ENCODE assay signal across 8 cellular contexts in genomic region chr7:30595461-30596042, GRCh38. TPM values are rescaled to one million over a fixed set of nuclear protein-coding genes. Genes with fewer than 3 reads are reported as not detected.
DNase-seq lines count a peak whose midpoint lies in the region; ATAC-seq, FAIRE-seq and TF ChIP-seq lines count a peak whose summit lies in the region.

No MANE protein-coding gene starts in this region.

- H3K9me1 ChIP-seq in K562 (ENCODE audit: control insufficient read depth, insufficient read depth, low read length), result no peaks in the 10 kb centered on the region

- no peak for TF ChIP-seq EP300 in K562 (IDR thresholded peaks at IDR 0.05; ENCODE audit: low read length)
- no peak for TF ChIP-seq EP300 in transverse colon (IDR thresholded peaks at IDR 0.05; ENCODE audit: low read depth)

- H3K36me3 ChIP-seq in KMS-11 (ENCODE audit: insufficient read depth) (peaks cover 10% of the 10 kb centered on the region; the same call in 1 of the 2 replicates), K562 (ENCODE audit: control insufficient read depth, insufficient read depth, low read length) (peaks cover 45% of the 10 kb centered on the region), transverse colon (peaks cover 0 to 14% (median 4%) of the 10 kb centered on the region in 4 donors)

- peak overlapping the region; percentile 86 for H3K9ac ChIP-seq in KMS-11
- H3K9ac ChIP-seq in K562 (ENCODE audit: insufficient read depth in 1 of 2, low read depth in 2 of 2, low read length in 2 of 2), result peak overlapping the region; percentile 98 to 99

- H3K4me1 ChIP-seq in KMS-11 (ENCODE audit: low read depth, poor library complexity, severe bottlenecking) (peaks cover 30% of the 10 kb centered on the region), K562 (replicated peaks in 1 of 2; ENCODE audit: control insufficient read depth in 2 of 2, insufficient read depth in 2 of 2, low read length in 2 of 2) (no peaks in the 10 kb centered on the region; a peak in 1 of 5 replicates), transverse colon (peaks cover 6 to 30% (median 27%) of the 10 kb centered on the region in 4 donors)

- H3K79me2 ChIP-seq in KMS-11 (ENCODE audit: insufficient read depth, low read depth) (peaks cover 86% of the 10 kb centered on the region), K562 (ENCODE audit: control insufficient read depth, insufficient read depth, low read length) (peaks cover 92% of the 10 kb centered on the region)

- TF ChIP-seq RAD21 in K562 (CRISPR knock-in tag; conservative IDR thresholded peaks at IDR 0.05 in 1 of 2, IDR thresholded peaks at IDR 0.05 in 1 of 2), result no peak

- peak overlapping the region; percentile 92; the same call in 1 of the 2 replicates for H2AFZ ChIP-seq in KMS-11 (ENCODE audit: low read depth)
- H2AFZ ChIP-seq in K562 (ENCODE audit: low read depth, low read length), result no peak overlapping the region

- ATAC-seq in K562 (peak; percentile 0; the same call in 2 of the 3 replicates), GM19328 (IDR thresholded peaks at IDR 0.05; ENCODE audit: unreplicated experiment) (no peak)

- intact Hi-C loops in K562 (cut with micrococcal nuclease) (no loop called here), lower leg skin (cut with DNase I; ENCODE audit: low total_unique reads) (no loop called here), transverse colon (cut with DNase I; ENCODE audit: low total_unique reads) (no loop called here)

- BruUV-seq in K562 (replicated peaks; lab: Mats Ljungman, UMichigan), result TSS peak; percentile 40

- H3K4me2 ChIP-seq in KMS-11 (peak overlapping the region; percentile 93), K562 (ENCODE audit: insufficient read depth, low read length) (peak overlapping the region; percentile 97)

- H3K27ac ChIP-seq in KMS-11 (peak overlapping the region; percentile 90), K562 (ENCODE audit: extremely low read depth, low read depth, low read length) (peak overlapping the region; percentile 90), transverse colon (peak overlapping the region; percentile 92 to 97 (median 94))

- DNase-seq in Daoy (ENCODE audit: low read depth) (peak; percentile 16), K562 (ENCODE audit: extremely low read depth in 1 of 4, low spot score in 3 of 4) (peak in 1 of 4 experiments; percentile 26), lower leg skin (ENCODE audit: low spot score in 2 of 2) (no peak), transverse colon (no peak), AML-193 (lab: John Stamatoyannopoulos, UW) (no peak), GM13976 (ENCODE audit: low spot score) (no peak)

- TF ChIP-seq CTCF in KMS-11 (conservative IDR thresholded peaks at IDR 0.05; ENCODE audit: low read depth, low read length) (no peak), K562 (IDR thresholded peaks at IDR 0.05 in 2 of 3, conservative IDR thresholded peaks at IDR 0.05 in 1 of 3; ENCODE audit: insufficient read depth in 2 of 3, low read depth in 1 of 3, low read length in 3 of 3) (no peak), lower leg skin (IDR thresholded peaks at IDR 0.05) (no peak), transverse colon (IDR thresholded peaks at IDR 0.05) (no peak), GM13976 (IDR thresholded peaks at IDR 0.05; ENCODE audit: borderline replicate concordance, control extremely low read depth, extremely low read depth, insufficient read depth, missing control alignments) (no peak)

- H3K27me3 ChIP-seq in KMS-11 (ENCODE audit: insufficient read depth, low read depth) (no peaks in the 10 kb centered on the region), K562 (ENCODE audit: control insufficient read depth in 2 of 2, insufficient read depth in 2 of 2, low read length in 2 of 2) (no peaks in the 10 kb centered on the region), transverse colon (no peaks in the 10 kb centered on the region)

- no peak for FAIRE-seq in K562 (lab: Jason Lieb, UNC)

- no peak for TF ChIP-seq POLR2A in K562 (conservative IDR thresholded peaks at IDR 0.05)
- TF ChIP-seq POLR2A in lower leg skin (IDR thresholded peaks at IDR 0.05), result no peak
- no peak for TF ChIP-seq POLR2A in transverse colon (IDR thresholded peaks at IDR 0.05)

- peaks cover 11% of the 10 kb centered on the region for H4K20me1 ChIP-seq in KMS-11 (ENCODE audit: insufficient read depth)
- H4K20me1 ChIP-seq in K562 (replicated peaks; ENCODE audit: control insufficient read depth, insufficient read depth, low read length), result peaks cover 20% of the 10 kb centered on the region

- POLR2A ChIA-PET in K562 (lab: Yijun Ruan, JAX), result interaction anchor here (1.4 to 2.1 kb wide), 2 partner anchors 10 to 26 kb away, joined by 3 to 13 read pairs; no protein-coding TSS in a partner anchor

- no peaks in the 10 kb centered on the region for H3K9me3 ChIP-seq in K562 (replicated peaks; ENCODE audit: control insufficient read depth, insufficient read depth, low read depth, low read length)
- H3K9me3 ChIP-seq in transverse colon, result no peaks in the 10 kb centered on the region

- CTCF ChIA-PET in K562 (lab: Yijun Ruan, JAX; ENCODE audit: low intra/inter-chr PET ratio), result no interaction called here

- in situ Hi-C loops in K562 (cut with MboI), result no loop called here
- in situ Hi-C loops in transverse colon (cut with MboI; ENCODE audit: low pct_ligation_motif_present in 1 of 4, low pct_unique_long_range_greater_than_20kb in 1 of 4, low sequenced_read_pairs in 3 of 4), result no loop called here
- in situ Hi-C loops in GM13976 (cut with MboI; ENCODE audit: low sequenced_read_pairs, unreplicated experiment), result no loop called here

- WGBS in K562 (ENCODE audit: insufficient coverage, low coverage, missing lambda C conversion rate), result 0% methylated on average over 11 of the region's 11 CpGs
- WGBS in lower leg skin, 2 donors, result 1% methylated on average over 11 of the region's 11 CpGs
- 0 to 2% methylated on average over 9 to 11 of the region's 11 CpGs for WGBS in transverse colon (ENCODE audit: low coverage in 1 of 2), 2 donors

- peak overlapping the region; percentile 57 for H3K4me3 ChIP-seq in KMS-11 (IDR thresholded peaks at IDR 0.05; ENCODE audit: insufficient read depth, low read depth, low read length)
- peak overlapping the region; percentile 96 for H3K4me3 ChIP-seq in K562
- peak overlapping the region; percentile 100 for H3K4me3 ChIP-seq in lower leg skin (ENCODE audit: low read depth, poor library complexity, severe bottlenecking)
- peak overlapping the region; percentile 73 to 99 (median 82) for H3K4me3 ChIP-seq in transverse colon

TF ChIP-seq in K562, 482 proteins besides CTCF, POLR2A, EP300 and RAD21 (continues in another document):
- TF ChIP-seq, protein P1, sequence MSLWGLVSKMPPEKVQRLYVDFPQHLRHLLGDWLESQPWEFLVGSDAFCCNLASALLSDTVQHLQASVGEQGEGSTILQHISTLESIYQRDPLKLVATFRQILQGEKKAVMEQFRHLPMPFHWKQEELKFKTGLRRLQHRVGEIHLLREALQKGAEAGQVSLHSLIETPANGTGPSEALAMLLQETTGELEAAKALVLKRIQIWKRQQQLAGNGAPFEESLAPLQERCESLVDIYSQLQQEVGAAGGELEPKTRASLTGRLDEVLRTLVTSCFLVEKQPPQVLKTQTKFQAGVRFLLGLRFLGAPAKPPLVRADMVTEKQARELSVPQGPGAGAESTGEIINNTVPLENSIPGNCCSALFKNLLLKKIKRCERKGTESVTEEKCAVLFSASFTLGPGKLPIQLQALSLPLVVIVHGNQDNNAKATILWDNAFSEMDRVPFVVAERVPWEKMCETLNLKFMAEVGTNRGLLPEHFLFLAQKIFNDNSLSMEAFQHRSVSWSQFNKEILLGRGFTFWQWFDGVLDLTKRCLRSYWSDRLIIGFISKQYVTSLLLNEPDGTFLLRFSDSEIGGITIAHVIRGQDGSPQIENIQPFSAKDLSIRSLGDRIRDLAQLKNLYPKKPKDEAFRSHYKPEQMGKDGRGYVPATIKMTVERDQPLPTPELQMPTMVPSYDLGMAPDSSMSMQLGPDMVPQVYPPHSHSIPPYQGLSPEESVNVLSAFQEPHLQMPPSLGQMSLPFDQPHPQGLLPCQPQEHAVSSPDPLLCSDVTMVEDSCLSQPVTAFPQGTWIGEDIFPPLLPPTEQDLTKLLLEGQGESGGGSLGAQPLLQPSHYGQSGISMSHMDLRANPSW (CRISPR knock-in tag; IDR thresholded peaks at IDR 0.05), result 0 out of 2 replicates have a peak, but pooled peaks have one; percentile 70
- TF ChIP-seq ZBTB1 (CRISPR knock-in tag; IDR thresholded peaks at IDR 0.05; ENCODE audit: borderline replicate concordance, low read depth), result no peak
- TF ChIP-seq HIVEP1 (CRISPR knock-in tag; IDR thresholded peaks at IDR 0.05), result no peak
- TF ChIP-seq ZNF780A (CRISPR knock-in tag; IDR thresholded peaks at IDR 0.05), result no peak
- no peak for TF ChIP-seq HMG20A (CRISPR knock-in tag; conservative IDR thresholded peaks at IDR 0.05)
- TF ChIP-seq PRPF4 (IDR thresholded peaks at IDR 0.05; ENCODE audit: insufficient read depth, low read depth, low read length, poor library complexity, severe bottlenecking), result no peak

RNA-seq across cellular contexts. Expression of gene GARS1, which starts 0.9 kb away (rescaled TPM):
- total RNA-seq in Daoy (2014; rRNA removed; shearing (Covaris generic)), result 150 and 222 TPM in 2 replicates
- total RNA-seq in K562 (2011; cell fraction: chromatin; rRNA removed; ENCODE audit: low replicate concordance), result 222 and 446 TPM in 2 replicates
- total RNA-seq in K562 (2011; cell fraction: nucleolus; rRNA removed), result 158 and 190 TPM in 2 replicates
- 225 and 258 TPM in 2 replicates for total RNA-seq in K562 (2011; cell fraction: nucleoplasm; rRNA removed)
- total RNA-seq in K562 (2014; rRNA removed) (142 and 196 TPM in 2 replicates), K562 (2014; rRNA removed; fragmentation: Illumina TruSeq; extraction: Trizol) (272 and 300 TPM in 2 replicates), K562 (2015; rRNA removed; fragmentation: Illumina TruSeq; extraction: Trizol) (147 TPM in 2 replicates), K562 (2021) (270 and 312 TPM in 2 replicates), lower leg skin (100 to 1,000 TPM in 2 of 4 donors, 10 to 100 TPM in 2; 73.2 to 107 (median 99.8) TPM), transverse colon (10 to 100 TPM; 20.6 to 69.4 (median 34.5) TPM)
- polyA plus RNA-seq in K562 (2011; rRNA removed) (391 and 636 TPM in 2 replicates), K562 (2014; fragmentation: Illumina TruSeq; extraction: Trizol) (650 and 769 TPM in 2 replicates), K562 (2014; fragmentation: Nextera tagmentation; extraction: Ambion mirVana) (100 to 1,000 TPM; 205 to 227 TPM), K562 (2014; rRNA removed) (234 and 319 TPM in 2 replicates)
- 349 and 578 TPM in 2 replicates for polyA plus RNA-seq in K562 (2011; cell fraction: cytosol; rRNA removed)
- polyA plus RNA-seq in K562 (2011; cell fraction: nucleus; rRNA removed), result 440 and 547 TPM in 2 replicates
- polyA plus RNA-seq in K562 (2012), result 138 and 517 TPM in 2 replicates
- polyA minus RNA-seq in K562 (2011; rRNA and poly(A)+ RNA removed), result 421 and 586 TPM in 2 replicates
- polyA minus RNA-seq in K562 (2011; cell fraction: cytosol; rRNA and poly(A)+ RNA removed), result 264 and 340 TPM in 2 replicates
- 178 and 266 TPM in 2 replicates for polyA minus RNA-seq in K562 (2011; cell fraction: nucleus; rRNA and poly(A)+ RNA removed)
